In the genomic region with DNA sequence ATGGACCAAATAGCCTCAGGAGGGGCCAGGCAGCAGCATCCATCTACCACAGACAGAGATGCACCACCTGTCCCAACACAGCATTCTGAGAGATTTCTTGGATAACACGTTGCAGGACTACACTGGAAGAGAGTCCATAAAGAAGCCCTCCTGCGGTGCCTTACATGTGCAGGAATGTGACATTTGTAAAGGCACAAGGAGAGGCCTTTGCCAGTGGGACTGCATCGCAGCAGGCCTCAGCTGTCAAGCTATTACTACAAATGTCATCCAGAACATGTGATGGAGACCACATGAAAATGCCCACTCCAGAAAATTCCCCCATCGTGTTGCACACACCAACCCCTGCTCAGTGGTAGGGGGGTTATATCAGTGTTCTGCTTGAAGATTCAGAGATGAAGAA, we compare ENCODE assay signal across 25 cellular contexts.
DNase-seq lines count a peak whose midpoint lies in the region; ATAC-seq, FAIRE-seq and TF ChIP-seq lines count a peak whose summit lies in the region.
"Had no signal": no experiment of that assay in that cellular context is flagged by ENCODE, and none has a peak within 500 bp of the region (broad histone marks: within the 10 kb centered on the region; RNA-seq: fewer than 3 reads in every experiment).

No MANE protein-coding gene starts in this region.

- H2BK120ac ChIP-seq in H1 (replicated peaks; ENCODE audit: low read depth, low read length) = no peak overlapping the region

- no peak overlapping the region for H3K14ac ChIP-seq in H1 (ENCODE audit: insufficient read length)

- no peak for ATAC-seq in left lung
- no peak for ATAC-seq in T-helper 17 cell
- ATAC-seq: HepG2, Panc1 had no signal

- intact Hi-C loops in left lung (cut with DNase I) = no loop called here

- TF ChIP-seq CTCF in H1 (IDR thresholded peaks at IDR 0.05; ENCODE audit: control extremely low read depth in 1 of 3, insufficient read depth in 1 of 3, low read depth in 1 of 3, low read length in 3 of 3) (no peak), neural crest cell (conservative IDR thresholded peaks at IDR 0.05) (no peak), left lung (IDR thresholded peaks at IDR 0.05) (no peak)

- H3K27ac ChIP-seq in H1 (ENCODE audit: low read depth, low read length) = no peak overlapping the region
- no peak overlapping the region for H3K27ac ChIP-seq in left lung
- H3K27ac ChIP-seq: BLaER1, HL-60 had no signal

- H3K27ac Mint-ChIP-seq in neural crest cell (ENCODE audit: unreplicated experiment) (peak overlapping the region; percentile 16), T-helper 17 cell (no peak overlapping the region)
- H3K27ac Mint-ChIP-seq in activated naive CD4-positive, alpha-beta T cell treated with anti-CD3 and anti-CD28 coated beads, Interleukin-2, amount 10 ng/mL, durations not matched to agents 7 days and 5 days = no peak overlapping the region

- H3K4me1 ChIP-seq in H1 (replicated peaks in 1 of 4; ENCODE audit: control insufficient read depth in 3 of 4, insufficient read depth in 4 of 4, low read length in 3 of 4) = peaks cover 2 to 14% (median 8%) of the 10 kb centered on the region in 4 experiments; a peak in 6 of 7 replicates
- no peaks in the 10 kb centered on the region for H3K4me1 ChIP-seq in left lung

- H3K4me1 Mint-ChIP-seq in neural crest cell (peaks cover 16% of the 10 kb centered on the region), T-helper 17 cell (peaks cover 17% of the 10 kb centered on the region)
- peaks cover 20% of the 10 kb centered on the region for H3K4me1 Mint-ChIP-seq in activated naive CD4-positive, alpha-beta T cell treated with anti-CD3 and anti-CD28 coated beads, Interleukin-2, amount 10 ng/mL, durations not matched to agents 7 days and 5 days

- H2AK5ac ChIP-seq in H1 (ENCODE audit: low read depth, low read length) = no peak overlapping the region

- H3K36me3 Mint-ChIP-seq in neural crest cell (ENCODE audit: low read depth) = peaks cover 3% of the 10 kb centered on the region
- no peaks in the 10 kb centered on the region for H3K36me3 Mint-ChIP-seq in activated naive CD4-positive, alpha-beta T cell treated with anti-CD3 and anti-CD28 coated beads, Interleukin-2, amount 10 ng/mL, durations not matched to agents 7 days and 5 days
- no peaks in the 10 kb centered on the region for H3K36me3 Mint-ChIP-seq in T-helper 17 cell (ENCODE audit: low read depth)

- TF ChIP-seq POLR2A in H1 (IDR thresholded peaks at IDR 0.05; ENCODE audit: control extremely low read depth in 1 of 2, low read depth in 2 of 2, low read length in 2 of 2) = no peak

- H3K27me3 Mint-ChIP-seq in neural crest cell (ENCODE audit: low read depth) (no peaks in the 10 kb centered on the region), T-helper 17 cell (no peaks in the 10 kb centered on the region)
- H3K27me3 Mint-ChIP-seq in activated naive CD4-positive, alpha-beta T cell treated with anti-CD3 and anti-CD28 coated beads, Interleukin-2, amount 10 ng/mL, durations not matched to agents 7 days and 5 days = peaks cover 6% of the 10 kb centered on the region
- H3K27me3 Mint-ChIP-seq: CD8-positive, alpha-beta memory T cell had no signal

- no peak overlapping the region for H3K4ac ChIP-seq in H1 (replicated peaks; ENCODE audit: insufficient read length, low read depth, low read length)

- DNase-seq in H7 = peak; percentile 59
- no peak for DNase-seq in H1 (ENCODE audit: low read depth in 1 of 2, low spot score in 2 of 2)
- no peak for DNase-seq in neural crest cell (ENCODE audit: low read depth, low spot score)
- no peak for DNase-seq in NCI-H1092 treated with DMSO at 0.1 percent for 48 hours (lab: John Stamatoyannopoulos, UW)
- DNase-seq in left lung = no peak
- no peak for DNase-seq in activated naive CD4-positive, alpha-beta T cell treated with anti-CD3 and anti-CD28 coated beads, Interleukin-2, amount 10 ng/mL, durations not matched to agents 7 days and 5 days
- no peak for DNase-seq in T-helper 17 cell
- DNase-seq: ACHN; GDM1; HCEC 1CT; KBM-7; NCI-H1105; NCI-H146; NCI-H2029; NCI-H2227 treated with DMSO at 0.1 percent for 48 hours; NCI-H510A; NK-92 treated with Interleukin-12 subunit alpha and Interleukin-12 subunit beta, amount 100 ng/mL, for 24 hours; SIG-M5; SK-N-SH had no signal

- POLR2A ChIA-PET in H1 (lab: Charles Lee; ENCODE audit: partially characterized antibody) = interaction anchor here (1.2 to 2.4 kb wide), 2 partner anchors 24 to 51 kb away, joined by 3 to 11 read pairs; no protein-coding TSS in a partner anchor

- H2BK5ac ChIP-seq in H1 (ENCODE audit: low read depth, low read length) = no peak overlapping the region

- H2AFZ ChIP-seq in H1 (ENCODE audit: low read length) = no peak overlapping the region

- H2BK20ac ChIP-seq in H1 (ENCODE audit: low read length) = no peak overlapping the region

- H2BK12ac ChIP-seq in H1 (ENCODE audit: low read depth, low read length) = no peak overlapping the region

- CTCF ChIA-PET in H1 (lab: Charles Lee; ENCODE audit: partially characterized antibody) = interaction anchor here (0.6 to 9.3 kb wide), 9 partner anchors 13 to 148 kb away, joined by 3 to 107 read pairs (median 4); no protein-coding TSS in a partner anchor
- CTCF ChIA-PET in activated naive CD4-positive, alpha-beta T cell treated with anti-CD3 and anti-CD28 coated beads, Interleukin-2, amount 10 ng/mL, durations not matched to agents 7 days and 5 days (lab: Charles Lee) = interaction anchor here (0.8 kb wide), 1 partner anchor 243 kb away, joined by 3 read pairs; no protein-coding TSS in a partner anchor

- no peaks in the 10 kb centered on the region for H3K9me3 ChIP-seq in H1 (ENCODE audit: insufficient read depth in 2 of 2, low read depth in 1 of 2, low read length in 1 of 2)
- no peaks in the 10 kb centered on the region for H3K9me3 ChIP-seq in left lung
- H3K9me3 ChIP-seq in T-helper 17 cell (ENCODE audit: control insufficient read depth, low read length, poor library complexity, severe bottlenecking) = no peaks in the 10 kb centered on the region
- H3K9me3 ChIP-seq: BLaER1, SK-N-SH had no signal

- H3K23ac ChIP-seq in H1 (ENCODE audit: insufficient read length) = no peak overlapping the region

- peaks cover 2% of the 10 kb centered on the region; the same call in 1 of the 2 replicates for H3K79me1 ChIP-seq in H1 (ENCODE audit: low read depth, low read length)

- no peak overlapping the region for H3K56ac ChIP-seq in H1 (replicated peaks; ENCODE audit: insufficient read length, low read depth, low read length)

- H4K20me1 ChIP-seq in H1 (replicated peaks in 1 of 2; ENCODE audit: control insufficient read depth in 1 of 2, insufficient read depth in 2 of 2, low read length in 2 of 2) = peaks cover 10 to 12% of the 10 kb centered on the region in 2 experiments
- H4K20me1 ChIP-seq: BLaER1 had no signal

- H3K4me3 ChIP-seq in H7 (ENCODE audit: insufficient read depth, low read depth, low read length) (no peak overlapping the region), H1 (ENCODE audit: extremely low read depth in 1 of 4, insufficient read depth in 2 of 4, low read depth in 3 of 4, low read length in 4 of 4) (no peak overlapping the region), left lung (no peak overlapping the region)
- H3K4me3 ChIP-seq: BLaER1 had no signal

- no peak overlapping the region for H3K4me2 ChIP-seq in H1 (ENCODE audit: insufficient read depth in 1 of 2, low read depth in 2 of 2, low read length in 2 of 2)
- H3K4me2 ChIP-seq: SK-N-SH had no signal

- TF ChIP-seq EP300 in H1 (IDR thresholded peaks at IDR 0.05; ENCODE audit: borderline replicate concordance in 1 of 2, low read depth in 2 of 2, low read length in 2 of 2) = no peak

- H3K18ac ChIP-seq in H1 (ENCODE audit: extremely low read depth, low read length) = no peak overlapping the region

- no peak for TF ChIP-seq RAD21 in H1 (IDR thresholded peaks at IDR 0.05 in 1 of 2, conservative IDR thresholded peaks at IDR 0.05 in 1 of 2; ENCODE audit: low read depth in 2 of 2, low read length in 2 of 2)

- FAIRE-seq in H1 (lab: Jason Lieb, UNC) = peak; percentile 70
- FAIRE-seq: GM18507, HepG2 had no signal

- no peak overlapping the region for H4K5ac ChIP-seq in H1 (ENCODE audit: insufficient read length, low read depth, low read length)

- H2BK15ac ChIP-seq in H1 (ENCODE audit: low read length) = 0 out of 2 replicates have a peak overlapping the region, but pooled peaks have one; percentile 4

- no peak overlapping the region for H4K8ac ChIP-seq in H1 (ENCODE audit: extremely low read depth, insufficient read depth, low read length)

- H3K4me3 Mint-ChIP-seq in neural crest cell = no peak overlapping the region
- no peak overlapping the region for H3K4me3 Mint-ChIP-seq in activated naive CD4-positive, alpha-beta T cell treated with anti-CD3 and anti-CD28 coated beads, Interleukin-2, amount 10 ng/mL, durations not matched to agents 7 days and 5 days
- H3K4me3 Mint-ChIP-seq in T-helper 17 cell = no peak overlapping the region
- H3K4me3 Mint-ChIP-seq: CD8-positive, alpha-beta memory T cell had no signal

- no peak overlapping the region for H4K91ac ChIP-seq in H1 (replicated peaks; ENCODE audit: insufficient read length, low read length)

- no peaks in the 10 kb centered on the region for H3K23me2 ChIP-seq in H1 (ENCODE audit: low read depth, low read length)

- no peak overlapping the region for H3K9ac ChIP-seq in H1 (replicated peaks in 1 of 4; ENCODE audit: extremely low read depth in 1 of 4, low read depth in 3 of 4, low read length in 3 of 4)
- H3K9ac ChIP-seq: BLaER1, SK-N-SH had no signal

- WGBS in H1 (ENCODE audit: extremely low coverage in 1 of 2, insufficient coverage in 1 of 2, insufficient read length in 1 of 2, insufficient replicate concordance in 2 of 2, low coverage in 1 of 2, low lambda C conversion rate in 2 of 2, missing lambda C conversion rate in 1 of 2), 2 experiments = 45% methylated on average over 4 of the region's 4 CpGs; no CpG with 5 or more reads in 1 of the 2 experiments

- H3K36me3 ChIP-seq in H7 (replicated peaks; ENCODE audit: control insufficient read depth, insufficient read depth, low read length) = no peaks in the 10 kb centered on the region
- H3K36me3 ChIP-seq in H1 (ENCODE audit: control insufficient read depth in 2 of 4, insufficient read depth in 4 of 4, low read length in 3 of 4) = no peaks in the 10 kb centered on the region
- H3K36me3 ChIP-seq in left lung = no peaks in the 10 kb centered on the region
- H3K36me3 ChIP-seq: BLaER1 had no signal

- H3K27me3 ChIP-seq in H7 (ENCODE audit: control insufficient read depth, insufficient read depth, low read length) (no peaks in the 10 kb centered on the region), H1 (replicated peaks in 1 of 4; ENCODE audit: control insufficient read depth in 3 of 4, extremely low read depth in 1 of 4, insufficient read depth in 3 of 4, low read length in 3 of 4) (no peaks in the 10 kb centered on the region), left lung (no peaks in the 10 kb centered on the region)
- H3K27me3 ChIP-seq: BLaER1 had no signal

- no peaks in the 10 kb centered on the region for H3K9me3 Mint-ChIP-seq in neural crest cell
- H3K9me3 Mint-ChIP-seq in activated naive CD4-positive, alpha-beta T cell treated with anti-CD3 and anti-CD28 coated beads, Interleukin-2, amount 10 ng/mL, durations not matched to agents 7 days and 5 days = no peaks in the 10 kb centered on the region
- H3K9me3 Mint-ChIP-seq: CD8-positive, alpha-beta memory T cell had no signal

- no peaks in the 10 kb centered on the region for H3K79me2 ChIP-seq in H1 (ENCODE audit: control insufficient read depth in 1 of 2, insufficient read depth in 2 of 2, low read length in 2 of 2)

TF ChIP-seq in H1, 55 proteins besides CTCF, POLR2A, EP300 and RAD21 (continues in another document):
- peak; percentile 58 for TF ChIP-seq YY1 (IDR thresholded peaks at IDR 0.05; ENCODE audit: low read depth, low read length)
